8 cellular contexts compared by ENCODE assay signal in the genomic region with DNA sequence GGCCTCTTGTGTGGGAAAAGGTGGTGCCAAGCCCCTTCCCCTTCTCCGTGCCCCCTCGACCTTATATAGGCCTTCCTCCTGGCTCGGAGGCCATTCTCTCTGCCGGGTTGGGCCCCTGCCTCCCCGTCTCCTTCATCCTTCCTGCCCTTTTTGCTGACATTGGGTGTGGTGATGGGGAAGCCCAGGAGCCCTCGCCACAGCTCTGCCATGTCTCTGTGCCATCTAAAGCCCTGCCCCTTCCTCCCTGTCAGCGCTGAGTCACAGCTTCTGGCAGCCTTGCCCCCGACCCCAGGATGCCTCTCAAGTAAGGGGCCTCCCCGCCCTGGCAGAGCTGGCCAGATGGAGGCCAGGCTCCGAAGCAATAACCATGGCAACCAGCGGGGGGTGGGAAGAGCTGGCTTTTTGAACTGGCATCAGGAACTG.
A peak's percentile ranks its signal among the peaks of the same experiment; 100 is the strongest.
DNase-seq lines count a peak whose midpoint lies in the region; ATAC-seq, FAIRE-seq and TF ChIP-seq lines count a peak whose summit lies in the region.

No MANE protein-coding gene starts in this region.

- TF ChIP-seq POLR2A in H54 (IDR thresholded peaks at IDR 0.05; ENCODE audit: low read depth, low read length) = no peak

- peak; percentile 18 for DNase-seq in COLO829 (ENCODE audit: low spot score)
- DNase-seq in H54 (ENCODE audit: insufficient read length, low spot score) = peak; percentile 93
- DNase-seq in RKO (ENCODE audit: low spot score) = peak; percentile 32
- peak; percentile 62 for DNase-seq in activated T-helper 1 cell treated with Interleukin-2 at 50 U/mL for 16 hours (ENCODE audit: low read depth)
- peak; percentile 71 for DNase-seq in fibroblast of the conjunctiva (ENCODE audit: low read depth)
- DNase-seq in retina = peak; percentile 61
- no peak for DNase-seq in NCI-H1048 (lab: John Stamatoyannopoulos, UW)

- FAIRE-seq in H54 (lab: Jason Lieb, UNC) = no peak

- ATAC-seq in GM19324 (IDR thresholded peaks at IDR 0.05; ENCODE audit: low FRiP score, unreplicated experiment) = no peak
